Comparison of ENCODE assay signal across 21 cellular contexts in the genomic region with DNA sequence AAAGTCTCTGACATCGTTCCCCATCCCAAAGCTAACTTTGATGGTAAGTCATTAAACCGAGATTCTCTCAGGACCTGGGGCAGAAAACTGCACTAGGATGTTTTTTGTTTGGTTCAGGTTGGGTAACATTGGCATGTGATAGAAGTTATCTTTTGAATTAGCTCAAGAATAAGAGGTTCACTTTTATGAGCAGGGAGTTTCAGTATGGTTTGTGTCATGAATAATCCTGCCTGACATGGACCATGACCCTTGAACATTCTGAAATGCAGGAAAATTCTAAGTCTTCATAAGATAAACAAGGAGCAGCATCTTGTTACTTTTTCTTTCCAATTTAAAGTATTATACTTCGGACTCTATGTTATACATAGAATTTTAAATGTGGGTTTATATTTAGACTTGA.
DNase-seq lines count a peak whose midpoint lies in the region; ATAC-seq and TF ChIP-seq lines count a peak whose summit lies in the region.
"Had no signal": no experiment of that assay in that cellular context is flagged by ENCODE, and none has a peak within 500 bp of the region (broad histone marks: within the 10 kb centered on the region; RNA-seq: fewer than 3 reads in every experiment).

No MANE protein-coding gene starts in this region.

- peak overlapping the region; percentile 23; the same call in 1 of the 2 replicates for H2BK120ac ChIP-seq in IMR-90 (ENCODE audit: low read depth, low read length)
- no peak overlapping the region for H2BK120ac ChIP-seq in mesenchymal stem cell (ENCODE audit: low read depth, low read length)

- no peak overlapping the region; the same call in 1 of the 2 replicates for H3K27ac ChIP-seq in IMR-90 (ENCODE audit: insufficient read depth, low read length)
- H3K27ac ChIP-seq in hepatocyte, result peak overlapping the region; percentile 68
- no peak overlapping the region for H3K27ac ChIP-seq in mesenchymal stem cell (ENCODE audit: low read length, poor library complexity, severe bottlenecking)
- no peak overlapping the region for H3K27ac ChIP-seq in mammary epithelial cell (ENCODE audit: insufficient read depth, low read depth, low read length)
- H3K27ac ChIP-seq: 22Rv1, BLaER1, C4-2B had no signal

- H3K4me2 ChIP-seq in IMR-90 (ENCODE audit: low read depth, low read length), result no peak overlapping the region
- peak overlapping the region; percentile 29 for H3K4me2 ChIP-seq in hepatocyte
- H3K4me2 ChIP-seq in mesenchymal stem cell (ENCODE audit: low read length, poor library complexity, severe bottlenecking), result no peak overlapping the region
- H3K4me2 ChIP-seq in mammary epithelial cell (ENCODE audit: insufficient read depth, low read depth, low read length), result no peak overlapping the region
- H3K4me2 ChIP-seq: BLaER1, GM23338 had no signal

- H3K4ac ChIP-seq in IMR-90 (ENCODE audit: low read depth, low read length), result peak overlapping the region; percentile 39; the same call in 1 of the 2 replicates
- H3K4ac ChIP-seq in mesenchymal stem cell (ENCODE audit: low read depth in 1 of 2, low read length in 2 of 2), result no peak overlapping the region

- peaks cover 12% of the 10 kb centered on the region for H3K9me1 ChIP-seq in IMR-90 (ENCODE audit: insufficient read depth, low read length)

- no peak for TF ChIP-seq POLR2A in IMR-90 (IDR thresholded peaks at IDR 0.05; ENCODE audit: low read depth, low read length)

- WGBS in IMR-90 (ENCODE audit: extremely low coverage in 2 of 2, insufficient read length in 1 of 2), 2 experiments, result no CpG with 5 or more reads among the region's 3 CpGs
- WGBS in hepatocyte (ENCODE audit: low lambda C conversion rate, missing lambda C conversion rate), result 53% methylated on average over 3 of the region's 3 CpGs
- WGBS in mesenchymal stem cell, result 55% methylated on average over 2 of the region's 3 CpGs
- 90% methylated on average over 3 of the region's 3 CpGs for WGBS in mammary epithelial cell (ENCODE audit: low coverage, missing lambda C conversion rate)

- H3K18ac ChIP-seq in IMR-90 (ENCODE audit: low read depth, low read length), result peak overlapping the region; percentile 15; the same call in 1 of the 2 replicates
- no peak overlapping the region for H3K18ac ChIP-seq in mesenchymal stem cell (ENCODE audit: low read depth in 1 of 2, low read length in 2 of 2)

- H3K9ac ChIP-seq in IMR-90 (ENCODE audit: low read depth, low read length) (no peak overlapping the region), mesenchymal stem cell (ENCODE audit: low read length) (no peak overlapping the region), mammary epithelial cell (ENCODE audit: insufficient read depth, low read length) (no peak overlapping the region)
- H3K9ac ChIP-seq: BLaER1 had no signal

- BruUV-seq in IMR-90 (replicated peaks; lab: Mats Ljungman, UMichigan) (no TSS peak), mammary epithelial cell (replicated peaks; lab: Mats Ljungman, UMichigan) (no TSS peak)

- H3K9me2 ChIP-seq in hepatocyte (replicated peaks; ENCODE audit: insufficient read depth), result no peaks in the 10 kb centered on the region

- H3K36me3 ChIP-seq in IMR-90 (ENCODE audit: control insufficient read depth, insufficient read depth, low read length), result no peaks in the 10 kb centered on the region
- no peaks in the 10 kb centered on the region for H3K36me3 ChIP-seq in hepatocyte (replicated peaks; ENCODE audit: insufficient read depth, low read depth)
- no peaks in the 10 kb centered on the region for H3K36me3 ChIP-seq in mesenchymal stem cell (ENCODE audit: control insufficient read depth in 1 of 2, insufficient read depth in 2 of 2, low read depth in 1 of 2, low read length in 2 of 2)
- no peaks in the 10 kb centered on the region for H3K36me3 ChIP-seq in mammary epithelial cell (ENCODE audit: insufficient read depth, low read length)
- H3K36me3 ChIP-seq: BLaER1 had no signal

- no peaks in the 10 kb centered on the region for H3K27me3 ChIP-seq in IMR-90 (ENCODE audit: control insufficient read depth, insufficient read depth, low read length)
- H3K27me3 ChIP-seq in hepatocyte, result no peaks in the 10 kb centered on the region
- no peaks in the 10 kb centered on the region for H3K27me3 ChIP-seq in mesenchymal stem cell (ENCODE audit: control insufficient read depth in 1 of 2, insufficient read depth in 1 of 2, low read length in 2 of 2)
- H3K27me3 ChIP-seq in mammary epithelial cell (ENCODE audit: insufficient read depth, low read length), result no peaks in the 10 kb centered on the region
- H3K27me3 ChIP-seq: BLaER1 had no signal

- POLR2A ChIA-PET in IMR-90 (lab: Charles Lee; ENCODE audit: unreplicated experiment), result no interaction called here

- H3K23ac ChIP-seq in IMR-90 (ENCODE audit: low read depth, low read length) (0 out of 2 replicates have a peak overlapping the region, but pooled peaks have one; percentile 44), mesenchymal stem cell (ENCODE audit: low read length in 2 of 2) (no peak overlapping the region)

- no peak overlapping the region for H3K4me3 ChIP-seq in IMR-90 (ENCODE audit: insufficient read depth, low read depth, low read length)
- no peak overlapping the region for H3K4me3 ChIP-seq in hepatocyte
- no peak overlapping the region for H3K4me3 ChIP-seq in mesenchymal stem cell (ENCODE audit: insufficient read depth in 1 of 2, low read depth in 1 of 2, low read length in 2 of 2)
- no peak overlapping the region for H3K4me3 ChIP-seq in mammary epithelial cell (replicated peaks in 1 of 3; ENCODE audit: insufficient read depth in 1 of 3, low read depth in 2 of 3, low read length in 3 of 3)
- H3K4me3 ChIP-seq: BLaER1, GM12878, GM23338 had no signal

- H3K9me3 ChIP-seq in IMR-90 (ENCODE audit: control insufficient read depth, insufficient read depth, low read length) (peaks cover 2% of the 10 kb centered on the region; the same call in 1 of the 2 replicates), hepatocyte (ENCODE audit: low read depth) (no peaks in the 10 kb centered on the region), mesenchymal stem cell (ENCODE audit: control insufficient read depth, low read length) (peaks cover 3% of the 10 kb centered on the region), mammary epithelial cell (replicated peaks; ENCODE audit: insufficient read depth, low read length) (no peaks in the 10 kb centered on the region)
- H3K9me3 ChIP-seq: BLaER1 had no signal

- H4K91ac ChIP-seq in IMR-90 (ENCODE audit: insufficient read depth, low read depth, low read length) (no peak overlapping the region), mesenchymal stem cell (ENCODE audit: low read length) (no peak overlapping the region)

- TF ChIP-seq CTCF in IMR-90 (conservative IDR thresholded peaks at IDR 0.05; ENCODE audit: low read depth, low read length) (no peak), hepatocyte (IDR thresholded peaks at IDR 0.05; ENCODE audit: poor library complexity) (no peak), mammary epithelial cell (conservative IDR thresholded peaks at IDR 0.05 in 1 of 2, IDR thresholded peaks at IDR 0.05 in 1 of 2; ENCODE audit: extremely low read depth in 1 of 2, insufficient read depth in 1 of 2, low read depth in 1 of 2, low read length in 2 of 2) (no peak)

- CTCF ChIA-PET in IMR-90 (lab: Yijun Ruan, JAX), result no interaction called here
- CTCF ChIA-PET in mammary epithelial cell (lab: Charles Lee; ENCODE audit: low non-redundant PET), result no interaction called here

- H3K14ac ChIP-seq in IMR-90 (replicated peaks; ENCODE audit: low read depth, low read length), result 0 out of 2 replicates have a peak overlapping the region, but pooled peaks have one; percentile 4
- H3K14ac ChIP-seq in mesenchymal stem cell (ENCODE audit: low read length in 2 of 2), result no peak overlapping the region

- H2BK5ac ChIP-seq in IMR-90 (ENCODE audit: low read depth, low read length, poor library complexity, severe bottlenecking) (no peak overlapping the region), mesenchymal stem cell (ENCODE audit: low read depth, low read length, poor library complexity, severe bottlenecking) (no peak overlapping the region)

- no peak overlapping the region for H2AK5ac ChIP-seq in IMR-90 (ENCODE audit: low read depth, low read length)
- no peak overlapping the region for H2AK5ac ChIP-seq in mesenchymal stem cell (ENCODE audit: low read length, severe bottlenecking)

- H3K4me1 ChIP-seq in IMR-90 (ENCODE audit: control insufficient read depth, insufficient read depth, low read length) (peaks cover 8% of the 10 kb centered on the region), hepatocyte (ENCODE audit: insufficient read depth) (peaks cover 6% of the 10 kb centered on the region), mesenchymal stem cell (ENCODE audit: control insufficient read depth, insufficient read depth, low read depth, low read length) (peaks cover 2% of the 10 kb centered on the region), mammary epithelial cell (ENCODE audit: insufficient read depth, low read length) (peaks cover 14% of the 10 kb centered on the region)
- H3K4me1 ChIP-seq: BLaER1 had no signal

- dilution Hi-C loops in IMR-90 (cut with HindIII; ENCODE audit: low sequenced_read_pairs, unreplicated experiment) (no loop called here), mammary epithelial cell (cut with HindIII; ENCODE audit: low sequenced_read_pairs) (loop anchor here (5.0 kb wide), 1 partner anchor 38 kb away; no protein-coding TSS in a partner anchor)

- H2AK9ac ChIP-seq in IMR-90 (replicated peaks; ENCODE audit: low read depth, low read length, poor library complexity), result no peak overlapping the region

- H4K20me1 ChIP-seq in IMR-90 (ENCODE audit: insufficient read depth, low read length) (no peaks in the 10 kb centered on the region), hepatocyte (ENCODE audit: insufficient read depth, poor library complexity, severe bottlenecking) (no peaks in the 10 kb centered on the region), mammary epithelial cell (ENCODE audit: insufficient read depth, low read length) (no peaks in the 10 kb centered on the region)
- H4K20me1 ChIP-seq: BLaER1 had no signal

- no peak overlapping the region for H4K8ac ChIP-seq in IMR-90 (ENCODE audit: low read depth in 2 of 2, low read length in 2 of 2)
- no peak overlapping the region for H4K8ac ChIP-seq in mesenchymal stem cell (ENCODE audit: low read length)

- TF ChIP-seq RAD21 in IMR-90 (IDR thresholded peaks at IDR 0.05; ENCODE audit: low read length), result no peak

- H2AFZ ChIP-seq in IMR-90 (replicated peaks; ENCODE audit: low read length, poor library complexity) (no peak overlapping the region), hepatocyte (no peak overlapping the region), mesenchymal stem cell (ENCODE audit: low read depth, low read length) (no peak overlapping the region), mammary epithelial cell (ENCODE audit: low read depth, low read length) (no peak overlapping the region)
- H2AFZ ChIP-seq: GM23338 had no signal

- no peak for ATAC-seq in IMR-90 (ENCODE audit: low read depth)
- ATAC-seq in GM21576 (IDR thresholded peaks at IDR 0.05; ENCODE audit: unreplicated experiment), result no peak
- ATAC-seq: CD8-positive, alpha-beta T cell; GM12878; GM23338; HCT116 had no signal

- no peak overlapping the region; the same call in 1 of the 2 replicates for H3K56ac ChIP-seq in IMR-90 (ENCODE audit: extremely low read depth, insufficient read depth, low read length)

- no peak overlapping the region for H2BK12ac ChIP-seq in mesenchymal stem cell (ENCODE audit: low read length in 2 of 2)

- DNase-seq in IMR-90 (no peak), dedifferentiated amniotic fluid mesenchymal stem cell (ENCODE audit: extremely low spot score) (peak; percentile 60), hepatocyte (ENCODE audit: low spot score) (peak; percentile 29), mesenchymal stem cell (peak; percentile 73), NCI-H146 (lab: John Stamatoyannopoulos, UW) (no peak), mammary epithelial cell (no peak), midbrain (lab: John Stamatoyannopoulos, UW) (no peak)
- DNase-seq: Caco-2; CD4-positive, CD25-positive, alpha-beta regulatory T cell; CD8-positive, alpha-beta T cell; DMS153; DND-41; GDM1; H9 had no signal

- no peaks in the 10 kb centered on the region for H3K79me2 ChIP-seq in hepatocyte
- H3K79me2 ChIP-seq in mammary epithelial cell (ENCODE audit: insufficient read depth, low read length), result no peaks in the 10 kb centered on the region

- no peak overlapping the region for H4K5ac ChIP-seq in IMR-90 (ENCODE audit: low read depth, low read length)

- in situ Hi-C loops in IMR-90 (cut with MboI; ENCODE audit: low sequenced_read_pairs) (no loop called here), mammary epithelial cell (cut with MboI; ENCODE audit: low sequenced_read_pairs in 2 of 2) (no loop called here)

- no peaks in the 10 kb centered on the region for H3K79me1 ChIP-seq in IMR-90 (ENCODE audit: low read depth in 1 of 2, low read length in 2 of 2)
- no peaks in the 10 kb centered on the region for H3K79me1 ChIP-seq in mesenchymal stem cell (replicated peaks; ENCODE audit: low read length, poor library complexity, severe bottlenecking)

- intact Hi-C loops in IMR-90 (cut with micrococcal nuclease) (no loop called here), mammary epithelial cell (cut with micrococcal nuclease) (no loop called here)

- H2BK15ac ChIP-seq in IMR-90 (ENCODE audit: low read depth, low read length) (no peak overlapping the region), mesenchymal stem cell (ENCODE audit: low read depth, poor library complexity, severe bottlenecking) (no peak overlapping the region)

- H2BK20ac ChIP-seq in IMR-90 (ENCODE audit: low read depth, low read length), result no peak overlapping the region

Comparison
In these comparisons a context has a peak if more than half of its experiments do, and no peak if none do; other contexts are left out.
1. DNase-seq: peak in dedifferentiated amniotic fluid mesenchymal stem cell (single experiment), hepatocyte (single experiment) and mesenchymal stem cell (single experiment); none in IMR-90 (single experiment), NCI-H146 (single experiment), mammary epithelial cell (single experiment) and midbrain (single experiment).